In the genomic region with DNA sequence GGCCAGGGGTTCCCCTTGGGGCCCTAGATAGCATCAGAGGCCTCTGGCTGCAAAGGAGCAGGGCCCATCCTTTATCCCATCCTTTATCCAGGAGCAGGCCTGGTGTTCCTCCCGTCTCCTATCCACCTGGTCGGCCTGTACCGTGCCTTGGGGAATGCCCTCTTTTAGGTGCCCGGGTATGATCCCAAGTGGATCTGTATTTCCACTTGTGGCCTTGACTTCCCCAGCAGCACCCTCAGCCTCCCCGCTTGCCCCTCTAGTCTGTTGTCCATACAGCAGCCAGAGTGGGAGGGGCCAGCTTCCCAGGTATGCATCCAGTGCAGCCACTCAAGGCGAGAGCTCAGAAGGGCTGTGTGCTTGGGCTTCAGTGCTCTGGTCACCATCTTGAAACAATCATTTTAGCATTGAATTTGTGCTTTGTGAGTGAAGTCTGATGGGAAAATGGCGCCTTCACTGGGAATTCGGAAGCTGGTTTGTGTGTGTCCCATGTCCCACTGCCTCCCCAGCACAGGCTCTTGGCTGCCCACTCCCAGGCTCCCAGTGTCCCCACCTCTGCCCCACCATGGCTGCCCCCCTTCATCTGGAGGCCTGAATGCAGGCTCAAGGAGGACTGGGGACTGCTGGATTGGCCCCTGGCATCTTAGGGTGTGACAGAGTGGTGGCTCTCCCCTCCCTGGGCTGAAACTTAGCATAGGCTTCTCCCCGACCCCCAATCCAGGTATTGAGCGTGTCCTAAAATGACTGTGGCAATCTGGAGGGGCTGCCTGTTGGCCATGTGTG, we compare ENCODE assay signal across 16 cellular contexts. TPM values are rescaled to one million over a fixed set of nuclear protein-coding genes. Genes with fewer than 3 reads are reported as not detected.
DNase-seq lines count a peak whose midpoint lies in the region; ATAC-seq, FAIRE-seq and TF ChIP-seq lines count a peak whose summit lies in the region.
"Had no signal": no experiment of that assay in that cellular context is flagged by ENCODE, and none has a peak within 500 bp of the region (broad histone marks: within the 10 kb centered on the region; RNA-seq: fewer than 3 reads in every experiment).

No MANE protein-coding gene starts in this region.

- no peak overlapping the region for H3K9ac ChIP-seq in kidney (ENCODE audit: low read length in 2 of 2)
- H3K9ac ChIP-seq in Karpas-422 (ENCODE audit: low read length): no peak overlapping the region

- H3K9me3 ChIP-seq in heart right ventricle (no peaks in the 10 kb centered on the region), kidney (ENCODE audit: control insufficient read depth in 1 of 2, low read length in 2 of 2) (no peaks in the 10 kb centered on the region), sigmoid colon (no peaks in the 10 kb centered on the region), Karpas-422 (ENCODE audit: low read length) (no peaks in the 10 kb centered on the region)
- H3K9me3 ChIP-seq: HAP-1 had no signal

- no peak overlapping the region for H2AFZ ChIP-seq in Karpas-422 (ENCODE audit: low read length)

- H4K20me1 ChIP-seq in Karpas-422 (ENCODE audit: insufficient read depth, low read depth, low read length): no peaks in the 10 kb centered on the region

- no peak for TF ChIP-seq POLR2A in sigmoid colon (IDR thresholded peaks at IDR 0.05)

- intact Hi-C loops in cardiac septum (cut with DNase I): loop anchor here (5.0 kb wide), 1 partner anchor 40 kb away; no protein-coding TSS in a partner anchor
- intact Hi-C loops in heart right ventricle (cut with DNase I): loop anchor here in 1 of 10 donors (5.0 kb wide), 1 partner anchor 40 kb away; no protein-coding TSS in a partner anchor
- intact Hi-C loops in kidney (cut with DNase I): no loop called here
- intact Hi-C loops in sigmoid colon (cut with DNase I): no loop called here

- no peak for TF ChIP-seq EP300 in sigmoid colon (IDR thresholded peaks at IDR 0.05)

- WGBS in heart right ventricle, 2 donors: 96 to 97% methylated on average over 10 of the region's 10 CpGs
- 96 to 97% methylated on average over 10 of the region's 10 CpGs for WGBS in sigmoid colon, 2 donors

- no peak for ATAC-seq in heart right ventricle
- no peak for ATAC-seq in HG03460 (IDR thresholded peaks at IDR 0.05; ENCODE audit: unreplicated experiment)
- ATAC-seq: CD8-positive, alpha-beta T cell; HepG2 had no signal

- peak; percentile 41 for DNase-seq in cardiac septum (ENCODE audit: low spot score)
- DNase-seq in heart right ventricle: no peak
- peak; percentile 54 for DNase-seq in kidney
- DNase-seq in sigmoid colon: peak; percentile 53
- no peak for DNase-seq in islet precursor cell
- DNase-seq in Karpas-422: no peak
- DNase-seq: CD8-positive, alpha-beta T cell; COR-L47; DMS53; GF-D8 had no signal

- H3K4me3 ChIP-seq in heart right ventricle (no peak overlapping the region), kidney (ENCODE audit: low read length in 2 of 2) (no peak overlapping the region), sigmoid colon (no peak overlapping the region), Karpas-422 (ENCODE audit: low read length) (no peak overlapping the region)
- H3K4me3 ChIP-seq: HAP-1 had no signal

- FAIRE-seq in kidney (lab: Jason Lieb, UNC): no peak
- FAIRE-seq: HepG2 had no signal

- no peaks in the 10 kb centered on the region for H3K36me3 ChIP-seq in heart right ventricle
- no peaks in the 10 kb centered on the region for H3K36me3 ChIP-seq in kidney (ENCODE audit: control insufficient read depth in 1 of 2, insufficient read depth in 2 of 2, low read length in 2 of 2)
- H3K36me3 ChIP-seq in sigmoid colon: no peaks in the 10 kb centered on the region
- no peaks in the 10 kb centered on the region for H3K36me3 ChIP-seq in Karpas-422 (ENCODE audit: insufficient read depth, low read length)
- H3K36me3 ChIP-seq: HAP-1 had no signal

- H3K4me1 ChIP-seq in heart right ventricle (peaks cover 0 to 15% (median 0%) of the 10 kb centered on the region in 9 donors), kidney (ENCODE audit: control insufficient read depth in 1 of 2, insufficient read depth in 1 of 2, low read depth in 1 of 2, low read length in 2 of 2) (no peaks in the 10 kb centered on the region), sigmoid colon (peaks cover 0 to 28% (median 21%) of the 10 kb centered on the region in 4 donors), Karpas-422 (ENCODE audit: low read length) (no peaks in the 10 kb centered on the region)
- H3K4me1 ChIP-seq: HAP-1 had no signal

- H3K4me2 ChIP-seq in Karpas-422 (ENCODE audit: low read depth, low read length, poor library complexity, severe bottlenecking): no peak overlapping the region

- H3K27ac ChIP-seq in heart right ventricle (no peak overlapping the region), kidney (ENCODE audit: low read depth in 2 of 2, low read length in 2 of 2) (no peak overlapping the region), sigmoid colon (no peak overlapping the region), Karpas-422 (ENCODE audit: low read length) (no peak overlapping the region)
- H3K27ac ChIP-seq: 22Rv1 had no signal

- H3K27me3 ChIP-seq in heart right ventricle: no peaks in the 10 kb centered on the region
- H3K27me3 ChIP-seq in sigmoid colon: no peaks in the 10 kb centered on the region
- H3K27me3 ChIP-seq in Karpas-422 (ENCODE audit: low read length): no peaks in the 10 kb centered on the region

- H3K9me2 ChIP-seq in Karpas-422 (replicated peaks; ENCODE audit: insufficient read depth, low read length): no peaks in the 10 kb centered on the region

- H3K79me2 ChIP-seq in Karpas-422 (ENCODE audit: low read length): no peaks in the 10 kb centered on the region

- TF ChIP-seq CTCF in heart right ventricle (IDR thresholded peaks at IDR 0.05) (no peak), kidney (IDR thresholded peaks at IDR 0.05; ENCODE audit: borderline replicate concordance, extremely low read depth, insufficient read depth) (no peak), sigmoid colon (IDR thresholded peaks at IDR 0.05) (no peak)

RNA-seq across cellular contexts. Expression of a gene that starts 3.2 kb away (rescaled TPM):
- total RNA-seq in cardiac septum (2.5 TPM), heart right ventricle (1 to 10 TPM in 5 of 10 donors, under 1 TPM in 5; 0.64 to 4.2 (median 1.0) TPM), kidney (7.3 TPM), sigmoid colon (1 to 10 TPM; 3.8 to 8.6 (median 7.8) TPM)
- polyA plus RNA-seq in heart right ventricle (1 to 10 TPM; 4.4 to 8.1 TPM), kidney (ENCODE audit: insufficient read depth, low read depth, low replicate concordance) (0.99 TPM), sigmoid colon (1 to 10 TPM in 1 of 3 donors, under 1 TPM in 2; 0.60 to 7.2 (median 0.92) TPM)
- total RNA-seq in Karpas-422 (2014; rRNA removed; shearing (Covaris generic); ENCODE audit: low replicate concordance): 0.07 TPM in 1 of 2 replicates, not detected in the other
- total RNA-seq: HepG2, HT1080 had no signal
- polyA plus RNA-seq: CD14-positive monocyte had no signal

RNA-seq across cellular contexts. Expression of a gene that starts 20.8 kb away (rescaled TPM):
- 46.2 TPM for total RNA-seq in cardiac septum
- 100 to 1,000 TPM in 1 of 10 donors, 10 to 100 TPM in 9; 15.4 to 101 (median 41.6) TPM for total RNA-seq in heart right ventricle
- polyA plus RNA-seq in heart right ventricle: 10 to 100 TPM; 27.5 to 44.7 TPM
- total RNA-seq in kidney: 51.1 TPM
- 27.6 TPM for polyA plus RNA-seq in kidney (ENCODE audit: insufficient read depth, low read depth, low replicate concordance)
- 100 to 1,000 TPM; 189 to 324 (median 195) TPM for total RNA-seq in sigmoid colon
- polyA plus RNA-seq in sigmoid colon: 10 to 100 TPM in 2 of 3 donors, 1 to 10 TPM in 1; 9.9 to 52.2 (median 42.0) TPM
- 0.15 TPM in 1 of 2 replicates, not detected in the other for total RNA-seq in Karpas-422 (2014; rRNA removed; shearing (Covaris generic); ENCODE audit: low replicate concordance)
- total RNA-seq: CD8-positive, alpha-beta T cell; HepG2; HT1080 had no signal

RNA-seq across cellular contexts. Expression of a gene that starts 29.5 kb away (rescaled TPM):
- 17.5 TPM for total RNA-seq in cardiac septum
- 10 to 100 TPM in 6 of 10 donors, 1 to 10 TPM in 4; 7.3 to 16.6 (median 11.4) TPM for total RNA-seq in heart right ventricle
- 10 to 100 TPM in 1 of 2 donors, 1 to 10 TPM in 1; 9.1 to 12.3 TPM for polyA plus RNA-seq in heart right ventricle
- total RNA-seq in kidney: 36.7 TPM
- polyA plus RNA-seq in kidney (ENCODE audit: insufficient read depth, low read depth, low replicate concordance): 7.1 TPM
- total RNA-seq in sigmoid colon: 10 to 100 TPM; 22.4 to 45.7 (median 29.5) TPM
- 10 to 100 TPM; 18.3 to 35.9 (median 22.8) TPM for polyA plus RNA-seq in sigmoid colon
- 4.1 and 7.8 TPM in 2 replicates for total RNA-seq in Karpas-422 (2014; rRNA removed; shearing (Covaris generic); ENCODE audit: low replicate concordance)

RNA-seq across cellular contexts. Expression of a gene that starts 45.3 kb away (rescaled TPM):
- 9.7 TPM for total RNA-seq in cardiac septum
- total RNA-seq in heart right ventricle: 10 to 100 TPM in 5 of 10 donors, 1 to 10 TPM in 5; 5.3 to 18.8 (median 10.4) TPM
- 10 to 100 TPM in 1 of 2 donors, 1 to 10 TPM in 1; 9.4 to 11.6 TPM for polyA plus RNA-seq in heart right ventricle
- total RNA-seq in kidney: 32.1 TPM
- polyA plus RNA-seq in kidney (ENCODE audit: insufficient read depth, low read depth, low replicate concordance): 67.5 TPM
- total RNA-seq in sigmoid colon: 10 to 100 TPM; 15.2 to 22.4 (median 16.0) TPM
- polyA plus RNA-seq in sigmoid colon: 10 to 100 TPM in 1 of 3 donors, 1 to 10 TPM in 2; 6.6 to 12.1 (median 6.9) TPM
- 22.1 and 29.1 TPM in 2 replicates for total RNA-seq in Karpas-422 (2014; rRNA removed; shearing (Covaris generic); ENCODE audit: low replicate concordance)
- polyA plus RNA-seq: CD14-positive monocyte had no signal

Comparison
In these comparisons a context has a peak if more than half of its experiments do, and no peak if none do; other contexts are left out.
1. DNase-seq: peak in cardiac septum (single experiment), kidney (single experiment) and sigmoid colon (single experiment); none in heart right ventricle (0 of 2), islet precursor cell (single experiment) and Karpas-422 (single experiment).
2. RNA of a gene that starts 20.8 kb away (total RNA-seq): 189 to 324 TPM in sigmoid colon, 51.1 TPM in kidney (single experiment), 46.2 TPM in cardiac septum (single experiment) and 15.4 to 101 TPM in heart right ventricle; 0.15 TPM in Karpas-422; every median in the first group is over 10 times any median in the second.